Comparison of ENCODE assay signal across 1 cellular context in the genomic region with DNA sequence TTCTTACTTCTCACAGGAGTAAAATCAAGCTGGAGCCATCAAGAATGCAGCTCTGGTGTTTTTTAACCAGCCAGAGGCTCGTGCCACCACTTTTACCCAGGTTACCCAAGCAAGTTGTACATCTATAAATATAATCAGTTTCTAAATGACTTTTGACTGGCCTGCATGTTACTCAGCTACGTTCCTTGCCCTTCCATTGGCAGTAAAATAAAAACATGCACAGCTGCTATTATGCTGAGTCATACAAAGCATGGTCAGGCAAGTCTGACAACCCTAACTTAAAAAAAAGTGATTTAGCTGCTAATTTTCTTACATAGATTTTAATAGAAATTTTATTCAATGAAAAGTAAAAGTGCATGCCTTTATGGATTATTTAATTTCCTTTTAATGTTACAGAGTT.
TF ChIP-seq lines count a peak whose summit lies in the region.

No MANE protein-coding gene starts in this region.

TF ChIP-seq in GM23338, 12 proteins besides CTCF, POLR2A, EP300 and RAD21 (continued from another document):
- TF ChIP-seq, protein P1, sequence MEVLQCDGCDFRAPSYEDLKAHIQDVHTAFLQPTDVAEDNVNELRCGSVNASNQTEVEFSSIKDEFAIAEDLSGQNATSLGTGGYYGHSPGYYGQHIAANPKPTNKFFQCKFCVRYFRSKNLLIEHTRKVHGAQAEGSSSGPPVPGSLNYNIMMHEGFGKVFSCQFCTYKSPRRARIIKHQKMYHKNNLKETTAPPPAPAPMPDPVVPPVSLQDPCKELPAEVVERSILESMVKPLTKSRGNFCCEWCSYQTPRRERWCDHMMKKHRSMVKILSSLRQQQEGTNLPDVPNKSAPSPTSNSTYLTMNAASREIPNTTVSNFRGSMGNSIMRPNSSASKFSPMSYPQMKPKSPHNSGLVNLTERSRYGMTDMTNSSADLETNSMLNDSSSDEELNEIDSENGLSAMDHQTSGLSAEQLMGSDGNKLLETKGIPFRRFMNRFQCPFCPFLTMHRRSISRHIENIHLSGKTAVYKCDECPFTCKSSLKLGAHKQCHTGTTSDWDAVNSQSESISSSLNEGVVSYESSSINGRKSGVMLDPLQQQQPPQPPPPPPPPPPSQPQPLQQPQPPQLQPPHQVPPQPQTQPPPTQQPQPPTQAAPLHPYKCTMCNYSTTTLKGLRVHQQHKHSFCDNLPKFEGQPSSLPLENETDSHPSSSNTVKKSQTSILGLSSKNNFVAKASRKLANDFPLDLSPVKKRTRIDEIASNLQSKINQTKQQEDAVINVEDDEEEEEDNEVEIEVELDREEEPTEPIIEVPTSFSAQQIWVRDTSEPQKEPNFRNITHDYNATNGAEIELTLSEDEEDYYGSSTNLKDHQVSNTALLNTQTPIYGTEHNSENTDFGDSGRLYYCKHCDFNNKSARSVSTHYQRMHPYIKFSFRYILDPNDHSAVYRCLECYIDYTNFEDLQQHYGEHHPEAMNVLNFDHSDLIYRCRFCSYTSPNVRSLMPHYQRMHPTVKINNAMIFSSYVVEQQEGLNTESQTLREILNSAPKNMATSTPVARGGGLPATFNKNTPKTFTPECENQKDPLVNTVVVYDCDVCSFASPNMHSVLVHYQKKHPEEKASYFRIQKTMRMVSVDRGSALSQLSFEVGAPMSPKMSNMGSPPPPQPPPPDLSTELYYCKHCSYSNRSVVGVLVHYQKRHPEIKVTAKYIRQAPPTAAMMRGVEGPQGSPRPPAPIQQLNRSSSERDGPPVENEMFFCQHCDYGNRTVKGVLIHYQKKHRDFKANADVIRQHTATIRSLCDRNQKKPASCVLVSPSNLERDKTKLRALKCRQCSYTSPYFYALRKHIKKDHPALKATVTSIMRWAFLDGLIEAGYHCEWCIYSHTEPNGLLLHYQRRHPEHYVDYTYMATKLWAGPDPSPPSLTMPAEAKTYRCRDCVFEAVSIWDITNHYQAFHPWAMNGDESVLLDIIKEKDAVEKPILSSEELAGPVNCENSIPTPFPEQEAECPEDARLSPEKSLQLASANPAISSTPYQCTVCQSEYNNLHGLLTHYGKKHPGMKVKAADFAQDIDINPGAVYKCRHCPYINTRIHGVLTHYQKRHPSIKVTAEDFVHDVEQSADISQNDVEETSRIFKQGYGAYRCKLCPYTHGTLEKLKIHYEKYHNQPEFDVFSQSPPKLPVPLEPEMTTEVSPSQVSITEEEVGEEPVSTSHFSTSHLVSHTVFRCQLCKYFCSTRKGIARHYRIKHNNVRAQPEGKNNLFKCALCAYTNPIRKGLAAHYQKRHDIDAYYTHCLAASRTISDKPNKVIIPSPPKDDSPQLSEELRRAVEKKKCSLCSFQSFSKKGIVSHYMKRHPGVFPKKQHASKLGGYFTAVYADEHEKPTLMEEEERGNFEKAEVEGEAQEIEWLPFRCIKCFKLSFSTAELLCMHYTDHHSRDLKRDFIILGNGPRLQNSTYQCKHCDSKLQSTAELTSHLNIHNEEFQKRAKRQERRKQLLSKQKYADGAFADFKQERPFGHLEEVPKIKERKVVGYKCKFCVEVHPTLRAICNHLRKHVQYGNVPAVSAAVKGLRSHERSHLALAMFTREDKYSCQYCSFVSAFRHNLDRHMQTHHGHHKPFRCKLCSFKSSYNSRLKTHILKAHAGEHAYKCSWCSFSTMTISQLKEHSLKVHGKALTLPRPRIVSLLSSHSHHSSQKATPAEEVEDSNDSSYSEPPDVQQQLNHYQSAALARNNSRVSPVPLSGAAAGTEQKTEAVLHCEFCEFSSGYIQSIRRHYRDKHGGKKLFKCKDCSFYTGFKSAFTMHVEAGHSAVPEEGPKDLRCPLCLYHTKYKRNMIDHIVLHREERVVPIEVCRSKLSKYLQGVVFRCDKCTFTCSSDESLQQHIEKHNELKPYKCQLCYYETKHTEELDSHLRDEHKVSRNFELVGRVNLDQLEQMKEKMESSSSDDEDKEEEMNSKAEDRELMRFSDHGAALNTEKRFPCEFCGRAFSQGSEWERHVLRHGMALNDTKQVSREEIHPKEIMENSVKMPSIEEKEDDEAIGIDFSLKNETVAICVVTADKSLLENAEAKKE (CRISPR knock-in tag; IDR thresholded peaks at IDR 0.05), result no peak
- TF ChIP-seq POLR2AphosphoS5 (IDR thresholded peaks at IDR 0.05; ENCODE audit: low read depth), result no peak
- TF ChIP-seq, protein P2, sequence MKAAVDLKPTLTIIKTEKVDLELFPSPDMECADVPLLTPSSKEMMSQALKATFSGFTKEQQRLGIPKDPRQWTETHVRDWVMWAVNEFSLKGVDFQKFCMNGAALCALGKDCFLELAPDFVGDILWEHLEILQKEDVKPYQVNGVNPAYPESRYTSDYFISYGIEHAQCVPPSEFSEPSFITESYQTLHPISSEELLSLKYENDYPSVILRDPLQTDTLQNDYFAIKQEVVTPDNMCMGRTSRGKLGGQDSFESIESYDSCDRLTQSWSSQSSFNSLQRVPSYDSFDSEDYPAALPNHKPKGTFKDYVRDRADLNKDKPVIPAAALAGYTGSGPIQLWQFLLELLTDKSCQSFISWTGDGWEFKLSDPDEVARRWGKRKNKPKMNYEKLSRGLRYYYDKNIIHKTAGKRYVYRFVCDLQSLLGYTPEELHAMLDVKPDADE (IDR thresholded peaks at IDR 0.05), result no peak
- TF ChIP-seq CREB1 (CRISPR knock-in tag; IDR thresholded peaks at IDR 0.05; ENCODE audit: low read depth), result no peak
- TF ChIP-seq ZNF114 (CRISPR knock-in tag; IDR thresholded peaks at IDR 0.05), result no peak
- no peak for TF ChIP-seq JUNB (IDR thresholded peaks at IDR 0.05; ENCODE audit: unreplicated experiment)
